ENCODE assay signal across 30 cellular contexts in the genomic region with DNA sequence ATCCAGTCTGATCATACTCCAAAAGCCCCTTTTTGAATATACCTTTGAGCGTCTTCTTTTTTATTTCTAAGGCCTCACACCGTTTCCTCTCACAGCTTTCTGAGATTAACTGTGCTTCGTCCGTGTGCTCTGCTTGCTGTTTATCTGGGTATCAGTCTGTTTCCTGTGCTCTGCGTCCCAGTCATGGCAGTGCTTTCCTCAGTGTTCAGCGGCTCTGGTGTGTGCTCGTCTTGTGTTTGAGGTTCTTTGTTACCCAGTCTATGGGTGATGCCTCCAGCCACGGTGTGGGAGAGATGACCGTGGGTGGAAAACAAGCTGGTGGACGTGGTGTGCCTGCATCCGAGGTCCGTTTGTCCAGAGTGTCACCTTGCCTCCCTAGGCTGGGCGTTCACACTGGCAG. TPM values are rescaled to one million over a fixed set of nuclear protein-coding genes. Genes with fewer than 3 reads are reported as not detected.
DNase-seq lines count a peak whose midpoint lies in the region; ATAC-seq, FAIRE-seq and TF ChIP-seq lines count a peak whose summit lies in the region.
"Had no signal": no experiment of that assay in that cellular context is flagged by ENCODE, and none has a peak within 500 bp of the region (broad histone marks: within the 10 kb centered on the region; RNA-seq: fewer than 3 reads in every experiment).

No MANE protein-coding gene starts in this region.

- H3K79me1 ChIP-seq in neuronal stem cell (ENCODE audit: low read depth, low read length): no peaks in the 10 kb centered on the region

- H3K79me2 ChIP-seq in Loucy (ENCODE audit: insufficient read depth, low read length) (no peaks in the 10 kb centered on the region), endothelial cell of umbilical vein (ENCODE audit: control insufficient read depth, insufficient read depth, low read length) (no peaks in the 10 kb centered on the region)

- H3K4me1 ChIP-seq in Loucy (ENCODE audit: insufficient read depth, low read length, poor library complexity, severe bottlenecking) (peaks cover 6% of the 10 kb centered on the region), endothelial cell of umbilical vein (ENCODE audit: control insufficient read depth, extremely low read depth, insufficient read depth, low read length) (peaks cover 21% of the 10 kb centered on the region), neuronal stem cell (ENCODE audit: control insufficient read depth in 2 of 2, insufficient read depth in 1 of 2, low read depth in 1 of 2, low read length in 2 of 2) (peaks cover 1 to 3% of the 10 kb centered on the region in 2 donors)

- H2BK12ac ChIP-seq in neuronal stem cell (ENCODE audit: low read length): no peak overlapping the region

- no peak overlapping the region for H2BK5ac ChIP-seq in neuronal stem cell (ENCODE audit: low read length)

- dilution Hi-C loops in endothelial cell of umbilical vein (cut with MboI; ENCODE audit: extremely low pct_ligation_motif_present, low sequenced_read_pairs): no loop called here

- H3K9me1 ChIP-seq in endothelial cell of umbilical vein (replicated peaks; ENCODE audit: control insufficient read depth, extremely low read depth, insufficient read depth, low read length): no peaks in the 10 kb centered on the region

- CTCF ChIA-PET in endothelial cell of umbilical vein (lab: Charles Lee): interaction anchor here (0.8 to 1.8 kb wide), 3 partner anchors 9 to 73 kb away, joined by 4 read pairs; no protein-coding TSS in a partner anchor

- no peaks in the 10 kb centered on the region for H3K9me2 ChIP-seq in Loucy (replicated peaks; ENCODE audit: low read depth, low read length)

- WGBS in neuronal stem cell (ENCODE audit: extremely low coverage in 2 of 2, insufficient read length in 2 of 2, insufficient replicate concordance in 1 of 2), 2 donors: no CpG with 5 or more reads among the region's 13 CpGs

- H3K4ac ChIP-seq in neuronal stem cell (ENCODE audit: low read length): no peak overlapping the region

- H3K14ac ChIP-seq in neuronal stem cell (ENCODE audit: low read length): peak overlapping the region; percentile 25

- POLR2A ChIA-PET in endothelial cell of umbilical vein (lab: Charles Lee): no interaction called here

- no peak for TF ChIP-seq POLR2A in endothelial cell of umbilical vein (IDR thresholded peaks at IDR 0.05; ENCODE audit: low read depth, low read length)

- H3F3A ChIP-seq in Loucy (ENCODE audit: low read depth): peaks cover 3% of the 10 kb centered on the region; the same call in 1 of the 2 replicates

- ATAC-seq in GM18511 (IDR thresholded peaks at IDR 0.05; ENCODE audit: unreplicated experiment) (no peak), omental fat pad (ENCODE audit: low FRiP score) (no peak)
- ATAC-seq: activated CD8-positive, alpha-beta T cell treated with anti-CD3 and anti-CD28 coated beads for 36 hours; psoas muscle; Right ventricle myocardium inferior; sciatic nerve had no signal

- TF ChIP-seq CTCF in Loucy (conservative IDR thresholded peaks at IDR 0.05; ENCODE audit: low read length) (no peak), endothelial cell of umbilical vein (IDR thresholded peaks at IDR 0.05; ENCODE audit: extremely low read depth in 1 of 2, insufficient read depth in 1 of 2, low read depth in 1 of 2, low read length in 2 of 2) (no peak), omental fat pad (IDR thresholded peaks at IDR 0.05) (no peak)

- peak overlapping the region; percentile 7 for H3K4me2 ChIP-seq in Loucy (ENCODE audit: low read depth, low read length, poor library complexity, severe bottlenecking)
- H3K4me2 ChIP-seq in endothelial cell of umbilical vein (ENCODE audit: insufficient read depth, low read length): no peak overlapping the region
- H3K4me2 ChIP-seq in neuronal stem cell (ENCODE audit: insufficient read depth, low read length, poor library complexity, severe bottlenecking): no peak overlapping the region

- H3K27ac ChIP-seq in endothelial cell of umbilical vein (ENCODE audit: insufficient read depth, low read depth, low read length) (no peak overlapping the region), neuronal stem cell (replicated peaks; ENCODE audit: low read length) (no peak overlapping the region)
- H3K27ac ChIP-seq: epithelial cell of prostate, neutrophil, psoas muscle, upper lobe of left lung had no signal

- DNase-seq in Ammon's horn (ENCODE audit: low spot score) (peak; percentile 53), endothelial cell of umbilical vein (ENCODE audit: low read depth, low spot score) (peak; percentile 34), neuronal stem cell (ENCODE audit: low spot score) (no peak), omental fat pad (ENCODE audit: low spot score) (no peak), urothelium cell line (ENCODE audit: low spot score) (no peak)
- no peak for DNase-seq in stimulated activated CD4-positive, alpha-beta T cell treated with anti-CD3 and anti-CD28 coated beads, Interleukin-4, amount 100 ng/mL, for 24 hours
- DNase-seq: 8988T; activated CD8-positive, alpha-beta memory T cell treated with anti-CD3 and anti-CD28 coated beads, Interleukin-2, amount 50 U/mL, for 48 hours; activated CD8-positive, alpha-beta T cell treated with anti-CD3 and anti-CD28 coated beads for 36 hours; activated naive CD4-positive, alpha-beta T cell treated with anti-CD3 and anti-CD28 coated beads, Interleukin-2, amount 10 ng/mL, durations not matched to agents 7 days and 5 days; CD4-positive, CD25-positive, alpha-beta regulatory T cell; DND-41; effector CD4-positive, alpha-beta T cell; GF-D8; immature natural killer cell; Karpas-422; mesendoderm; NCI-H1417 treated with DMSO at 0.1 percent for 48 hours; NCI-H345; NCI-H69; psoas muscle; stimulated activated CD4-positive, alpha-beta T cell treated with anti-CD3 and anti-CD28 coated beads, Interleukin-4, amount 100 ng/mL, for 1 hour; T-helper 2 cell; upper lobe of left lung had no signal

- no peak overlapping the region for H2BK15ac ChIP-seq in neuronal stem cell (ENCODE audit: low read length)

- H2AK5ac ChIP-seq in neuronal stem cell (ENCODE audit: low read depth, low read length): peak overlapping the region; percentile 48

- H3K36me3 ChIP-seq in Loucy (ENCODE audit: insufficient read depth, low read length) (no peaks in the 10 kb centered on the region), endothelial cell of umbilical vein (ENCODE audit: control insufficient read depth in 2 of 2, extremely low read depth in 1 of 2, insufficient read depth in 2 of 2, low read length in 2 of 2) (no peaks in the 10 kb centered on the region), neuronal stem cell (replicated peaks in 1 of 2; ENCODE audit: control insufficient read depth in 2 of 2, insufficient read depth in 2 of 2, low read length in 2 of 2) (no peaks in the 10 kb centered on the region)
- H3K36me3 ChIP-seq: neutrophil, upper lobe of left lung had no signal

- H4K91ac ChIP-seq in neuronal stem cell (ENCODE audit: low read depth, low read length, poor library complexity): no peak overlapping the region

- H3K9me3 ChIP-seq in Loucy (ENCODE audit: insufficient read depth, low read depth, low read length) (no peaks in the 10 kb centered on the region), endothelial cell of umbilical vein (replicated peaks; ENCODE audit: control insufficient read depth, insufficient read depth, low read length) (no peaks in the 10 kb centered on the region), neuronal stem cell (replicated peaks in 1 of 2; ENCODE audit: control insufficient read depth in 2 of 2, insufficient read depth in 1 of 2, low read depth in 1 of 2, low read length in 2 of 2) (peaks cover 0 to 2% of the 10 kb centered on the region in 2 donors)
- H3K9me3 ChIP-seq: neutrophil, psoas muscle, upper lobe of left lung had no signal

- H3K27me3 ChIP-seq in Loucy (ENCODE audit: insufficient read depth, low read length, poor library complexity, severe bottlenecking) (no peaks in the 10 kb centered on the region), endothelial cell of umbilical vein (ENCODE audit: control insufficient read depth in 2 of 2, insufficient read depth in 2 of 2, low read length in 2 of 2) (peaks cover 0 to 7% of the 10 kb centered on the region in 2 experiments), neuronal stem cell (ENCODE audit: control insufficient read depth in 3 of 3, insufficient read depth in 3 of 3, low read depth in 1 of 3, low read length in 3 of 3) (peaks cover 0 to 19% (median 1%) of the 10 kb centered on the region in 3 experiments)
- H3K27me3 ChIP-seq: upper lobe of left lung had no signal

- intact Hi-C loops in endothelial cell of umbilical vein (cut with micrococcal nuclease): no loop called here

- H4K20me1 ChIP-seq in Loucy (ENCODE audit: insufficient read depth, low read length, poor library complexity, severe bottlenecking) (no peaks in the 10 kb centered on the region), endothelial cell of umbilical vein (replicated peaks; ENCODE audit: control insufficient read depth, extremely low read depth, insufficient read depth, low read length) (no peaks in the 10 kb centered on the region)

- no TSS peak for BruUV-seq in endothelial cell of umbilical vein (replicated peaks; lab: Mats Ljungman, UMichigan)

- no peak overlapping the region for H3K9ac ChIP-seq in Loucy (ENCODE audit: low read depth, low read length, poor library complexity, severe bottlenecking)
- no peak overlapping the region for H3K9ac ChIP-seq in endothelial cell of umbilical vein (replicated peaks; ENCODE audit: extremely low read depth, insufficient read depth, low read length)
- H3K9ac ChIP-seq in neuronal stem cell (ENCODE audit: low read depth, low read length, poor library complexity): no peak overlapping the region

- H4K8ac ChIP-seq in neuronal stem cell (ENCODE audit: low read depth, low read length): no peak overlapping the region

- H3K18ac ChIP-seq in neuronal stem cell (ENCODE audit: low read length): peak overlapping the region; percentile 5

- peak overlapping the region; percentile 69; the same call in 1 of the 2 replicates for H2AFZ ChIP-seq in Loucy (ENCODE audit: low read length)
- peak overlapping the region; percentile 37 for H2AFZ ChIP-seq in endothelial cell of umbilical vein (ENCODE audit: low read depth, low read length)
- H2AFZ ChIP-seq in neuronal stem cell (ENCODE audit: low read length): no peak overlapping the region

- no peak overlapping the region for H2BK120ac ChIP-seq in neuronal stem cell (ENCODE audit: low read depth, low read length)

- H3K23ac ChIP-seq in neuronal stem cell (ENCODE audit: low read depth, low read length, poor library complexity): peak overlapping the region; percentile 22

- H3K4me3 ChIP-seq in Loucy (ENCODE audit: low read length, poor library complexity, severe bottlenecking) (no peak overlapping the region), endothelial cell of umbilical vein (replicated peaks in 1 of 3; ENCODE audit: insufficient read depth in 1 of 3, low read depth in 1 of 3, low read length in 3 of 3) (no peak overlapping the region), neuronal stem cell (ENCODE audit: low read length in 2 of 2) (no peak overlapping the region)
- H3K4me3 ChIP-seq: psoas muscle, upper lobe of left lung had no signal

- peak; percentile 4 for FAIRE-seq in endothelial cell of umbilical vein (lab: Jason Lieb, UNC)
- no peak for FAIRE-seq in urothelium cell line (lab: Jason Lieb, UNC)

RNA-seq across cellular contexts. Expression of gene BIN1, which starts 33.6 kb away (rescaled TPM):
- total RNA-seq in endothelial cell of umbilical vein (36.9 and 41.1 TPM in 2 replicates), omental fat pad (10 to 100 TPM; 64.2 to 78.5 (median 73.2) TPM)
- 25.8 and 26.3 TPM in 2 replicates for polyA plus RNA-seq in endothelial cell of umbilical vein
- polyA plus RNA-seq in endothelial cell of umbilical vein (2011; cell fraction: cytosol; rRNA removed): 28.8 and 33.3 TPM in 2 replicates
- polyA plus RNA-seq in endothelial cell of umbilical vein (2011; cell fraction: nucleus; rRNA removed): 44.9 and 47.0 TPM in 2 replicates
- polyA plus RNA-seq in endothelial cell of umbilical vein (2012): 44.5 and 73.2 TPM in 2 replicates
- polyA minus RNA-seq in endothelial cell of umbilical vein: 13.8 and 26.5 TPM in 2 replicates
- 20.5 TPM for polyA minus RNA-seq in endothelial cell of umbilical vein (2011; cell fraction: cytosol; rRNA and poly(A)+ RNA removed)
- polyA minus RNA-seq in endothelial cell of umbilical vein (2011; cell fraction: nucleus; rRNA and poly(A)+ RNA removed): 8.6 and 18.5 TPM in 2 replicates
- 58.5 TPM for polyA plus RNA-seq in neuronal stem cell (2013, experiment 1 of 2)
- 59.1 TPM for polyA plus RNA-seq in neuronal stem cell (2013, experiment 2 of 2)

Comparison
In these comparisons a context has a peak if more than half of its experiments do, and no peak if none do; other contexts are left out.
1. DNase-seq: peak in Ammon's horn (single experiment) and endothelial cell of umbilical vein (single experiment); none in neuronal stem cell (single experiment), omental fat pad (single experiment), urothelium cell line (single experiment) and stimulated activated CD4-positive, alpha-beta T cell treated with anti-CD3 and anti-CD28 coated beads, Interleukin-4, amount 100 ng/mL, for 24 hours (single experiment).